In the genomic region with DNA sequence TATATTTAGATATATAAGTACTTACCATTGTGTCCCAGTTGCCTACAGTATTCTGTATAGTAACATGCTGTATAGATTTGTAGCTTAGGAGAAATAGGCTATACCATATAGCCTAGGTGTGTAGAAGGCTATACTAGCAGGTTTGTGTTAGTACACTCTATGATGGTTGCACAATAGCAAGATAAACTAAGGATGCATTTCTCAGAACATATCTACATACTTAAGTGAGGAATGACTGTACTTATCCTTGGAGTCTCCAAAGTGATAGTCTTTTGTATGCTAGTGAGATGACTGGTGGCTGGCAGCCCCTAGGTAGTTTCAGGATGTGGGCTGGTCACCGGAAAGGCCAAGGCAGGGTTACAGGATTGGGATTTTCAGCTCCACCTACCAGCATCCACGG, we compare ENCODE assay signal across 24 cellular contexts.
A peak's percentile ranks its signal among the peaks of the same experiment; 100 is the strongest.
DNase-seq lines count a peak whose midpoint lies in the region; ATAC-seq, FAIRE-seq and TF ChIP-seq lines count a peak whose summit lies in the region.
"Had no signal": no experiment of that assay in that cellular context is flagged by ENCODE, and none has a peak within 500 bp of the region (broad histone marks: within the 10 kb centered on the region; RNA-seq: fewer than 3 reads in every experiment).

No MANE protein-coding gene starts in this region.

- no peak overlapping the region for H3K4me3 ChIP-seq in PC-3 (ENCODE audit: low read length)
- H3K4me3 ChIP-seq in OCI-LY7 (ENCODE audit: low read depth, low read length, poor library complexity, severe bottlenecking) = no peak overlapping the region
- H3K4me3 ChIP-seq: BLaER1 had no signal

- H3K27ac ChIP-seq in PC-3 (ENCODE audit: low read length) (no peak overlapping the region), OCI-LY7 (ENCODE audit: low read depth, low read length, poor library complexity, severe bottlenecking) (no peak overlapping the region)
- H3K27ac ChIP-seq: BLaER1 had no signal

- H3K4me3 Mint-ChIP-seq in Calu3 (ENCODE audit: low read depth, unreplicated experiment) = no peak overlapping the region
- H3K4me3 Mint-ChIP-seq: CD14-positive monocyte; CD4-positive, alpha-beta memory T cell; CD4-positive, CD25-positive, alpha-beta regulatory T cell; CD8-positive, alpha-beta memory T cell had no signal

- CTCF ChIA-PET in Calu3 (lab: Charles Lee) = no interaction called here
- CTCF ChIA-PET in PC-3 (lab: Charles Lee) = no interaction called here
- CTCF ChIA-PET in OCI-LY7 (lab: Charles Lee; ENCODE audit: unreplicated experiment) = no interaction called here

- peaks cover 9% of the 10 kb centered on the region for H3K9me3 Mint-ChIP-seq in Calu3 (ENCODE audit: low read depth, unreplicated experiment)

- no peaks in the 10 kb centered on the region for H3K27me3 ChIP-seq in PC-3 (ENCODE audit: low read length)
- H3K27me3 ChIP-seq: BE2C, BLaER1 had no signal

- no TSS peak for BruUV-seq in Calu3 (replicated peaks; lab: Mats Ljungman, UMichigan)
- BruUV-seq in PC-3 (replicated peaks; lab: Mats Ljungman, UMichigan) = no TSS peak
- no TSS peak for BruUV-seq in OCI-LY7 (replicated peaks; lab: Mats Ljungman, UMichigan)

- peaks cover 54% of the 10 kb centered on the region for H3K4me1 Mint-ChIP-seq in Calu3 (ENCODE audit: low read depth, unreplicated experiment)
- H3K4me1 Mint-ChIP-seq: CD4-positive, alpha-beta memory T cell; CD4-positive, CD25-positive, alpha-beta regulatory T cell; CD8-positive, alpha-beta memory T cell had no signal

- H3K36me3 Mint-ChIP-seq in Calu3 (ENCODE audit: insufficient read depth, unreplicated experiment) = peaks cover 70% of the 10 kb centered on the region
- H3K36me3 Mint-ChIP-seq: CD14-positive monocyte; CD4-positive, alpha-beta memory T cell; CD4-positive, CD25-positive, alpha-beta regulatory T cell; CD8-positive, alpha-beta memory T cell had no signal

- POLR2A ChIA-PET in PC-3 (lab: Charles Lee; ENCODE audit: unreplicated experiment) = no interaction called here
- POLR2A ChIA-PET in OCI-LY7 (lab: Charles Lee) = no interaction called here

- H3K79me2 ChIP-seq in PC-3 (ENCODE audit: low read length) (no peaks in the 10 kb centered on the region), OCI-LY7 (ENCODE audit: insufficient read depth, low read depth, low read length) (no peaks in the 10 kb centered on the region)

- no peak overlapping the region for H3K9ac ChIP-seq in PC-3 (ENCODE audit: low read length)
- H3K9ac ChIP-seq: BLaER1 had no signal

- DNase-seq in Calu3 = no peak
- no peak for DNase-seq in H54 (ENCODE audit: insufficient read length, low spot score)
- DNase-seq in NCI-H226 = peak; percentile 27
- peak; percentile 44 for DNase-seq in iris pigment epithelial cell (ENCODE audit: low read depth)
- DNase-seq in NCI-H128 (lab: John Stamatoyannopoulos, UW; ENCODE audit: unreplicated experiment) = no peak
- no peak for DNase-seq in PC-3
- no peak for DNase-seq in OCI-LY7 (ENCODE audit: low spot score)
- DNase-seq: 8988T; ACHN; BE2C; C1 segment of cervical spinal cord; CD4-positive, alpha-beta memory T cell; CD4-positive, CD25-positive, alpha-beta regulatory T cell; CD8-positive, alpha-beta memory T cell; COR-L47; DMS79 treated with DMSO at 0.1 percent for 48 hours; GF-D8 had no signal

- H4K20me1 ChIP-seq in PC-3 (ENCODE audit: low read length) (no peaks in the 10 kb centered on the region), OCI-LY7 (ENCODE audit: insufficient read depth, low read length) (no peaks in the 10 kb centered on the region)
- H4K20me1 ChIP-seq: BLaER1 had no signal

- intact Hi-C loops in Calu3 (cut with micrococcal nuclease; ENCODE audit: unreplicated experiment) = no loop called here
- intact Hi-C loops in PC-3 (cut with micrococcal nuclease) = no loop called here
- intact Hi-C loops in OCI-LY7 (cut with micrococcal nuclease; ENCODE audit: unreplicated experiment) = no loop called here

- no peak for TF ChIP-seq POLR2A in H54 (IDR thresholded peaks at IDR 0.05; ENCODE audit: low read depth, low read length)

- peak; percentile 52 for FAIRE-seq in H54 (lab: Jason Lieb, UNC)
- FAIRE-seq: A204.1, D721Med, G401.6, GM12891 had no signal

- H3F3A ChIP-seq in PC-3 (ENCODE audit: low read length, unreplicated experiment) = no peaks in the 10 kb centered on the region

- no peaks in the 10 kb centered on the region for H3K27me3 Mint-ChIP-seq in Calu3 (ENCODE audit: unreplicated experiment)

- H3K27ac Mint-ChIP-seq in Calu3 (ENCODE audit: unreplicated experiment) = peak overlapping the region; percentile 77
- H3K27ac Mint-ChIP-seq: CD4-positive, alpha-beta memory T cell; CD4-positive, CD25-positive, alpha-beta regulatory T cell; CD8-positive, alpha-beta memory T cell had no signal

- H3K4me1 ChIP-seq in PC-3 (ENCODE audit: insufficient read depth, low read length) = no peaks in the 10 kb centered on the region
- H3K4me1 ChIP-seq in OCI-LY7 (ENCODE audit: insufficient read depth, low read length, poor library complexity, severe bottlenecking) = no peaks in the 10 kb centered on the region
- H3K4me1 ChIP-seq: BLaER1 had no signal

- H2AFZ ChIP-seq in PC-3 (ENCODE audit: low read length) (no peak overlapping the region), OCI-LY7 (ENCODE audit: low read length) (no peak overlapping the region)

- TF ChIP-seq CTCF in Calu3 (IDR thresholded peaks at IDR 0.05; ENCODE audit: unreplicated experiment) (no peak), PC-3 (conservative IDR thresholded peaks at IDR 0.05; ENCODE audit: low read depth, low read length) (no peak), OCI-LY7 (conservative IDR thresholded peaks at IDR 0.05; ENCODE audit: low read length) (no peak)

- H3K4me2 ChIP-seq in PC-3 (ENCODE audit: low read length) = no peak overlapping the region
- H3K4me2 ChIP-seq in OCI-LY7 (ENCODE audit: low read length) = no peak overlapping the region
- H3K4me2 ChIP-seq: BLaER1 had no signal

- peaks cover 12% of the 10 kb centered on the region; the same call in 1 of the 2 replicates for H3K36me3 ChIP-seq in PC-3 (ENCODE audit: low read depth, low read length)
- no peaks in the 10 kb centered on the region for H3K36me3 ChIP-seq in OCI-LY7 (ENCODE audit: insufficient read depth, low read length)
- H3K36me3 ChIP-seq: BLaER1 had no signal

- no peaks in the 10 kb centered on the region for H3K9me2 ChIP-seq in PC-3 (replicated peaks; ENCODE audit: low read length)
- no peaks in the 10 kb centered on the region for H3K9me2 ChIP-seq in OCI-LY7 (ENCODE audit: insufficient read depth, low read length)

- H3K9me3 ChIP-seq in PC-3 (ENCODE audit: low read length) = 0 out of 2 replicates have a peak, but pooled peaks cover 12% of the 10 kb centered on the region
- no peaks in the 10 kb centered on the region for H3K9me3 ChIP-seq in OCI-LY7 (ENCODE audit: low read length)
- H3K9me3 ChIP-seq: BE2C, BLaER1 had no signal

- ATAC-seq in PC-3 (no peak), GM19351 (IDR thresholded peaks at IDR 0.05; ENCODE audit: unreplicated experiment) (no peak)

Comparison
In these comparisons a context has a peak if more than half of its experiments do, and no peak if none do; other contexts are left out.
1. DNase-seq: peak in NCI-H226 (single experiment) and iris pigment epithelial cell (single experiment); none in Calu3 (single experiment), H54 (single experiment), NCI-H128 (single experiment), PC-3 (single experiment) and OCI-LY7 (single experiment).